ENCODE assay signal across 11 cellular contexts in genomic region chr10:132550366-132551092, GRCh38. TPM values are rescaled to one million over a fixed set of nuclear protein-coding genes. Genes with fewer than 3 reads are reported as not detected.
DNase-seq lines count a peak whose midpoint lies in the region; ATAC-seq and TF ChIP-seq lines count a peak whose summit lies in the region.
"Had no signal": no experiment of that assay in that cellular context is flagged by ENCODE, and none has a peak within 500 bp of the region (broad histone marks: within the 10 kb centered on the region; RNA-seq: fewer than 3 reads in every experiment).

No MANE protein-coding gene starts in this region.

- H3K27me3 Mint-ChIP-seq in activated B cell treated with CpG ODN at 0.5 μM for 24 hours: no peaks in the 10 kb centered on the region
- no peaks in the 10 kb centered on the region for H3K27me3 Mint-ChIP-seq in naive thymus-derived CD8-positive, alpha-beta T cell
- H3K27me3 Mint-ChIP-seq in activated CD4-positive, alpha-beta memory T cell treated with anti-CD3 and anti-CD28 coated beads for 36 hours: no peaks in the 10 kb centered on the region

- ATAC-seq in activated B cell treated with CpG ODN at 0.5 μM for 24 hours (ENCODE audit: low read depth): no peak
- no peak for ATAC-seq in naive thymus-derived CD8-positive, alpha-beta T cell
- ATAC-seq in GM18873 (IDR thresholded peaks at IDR 0.05; ENCODE audit: low FRiP score, unreplicated experiment): no peak

- POLR2A ChIA-PET in activated B cell treated with CpG ODN at 0.5 μM for 24 hours (lab: Charles Lee): interaction anchor here (0.9 to 3.7 kb wide), 7 partner anchors 8 to 38 kb away, joined by 3 to 37 read pairs (median 4); no protein-coding TSS in a partner anchor
- POLR2A ChIA-PET in naive thymus-derived CD8-positive, alpha-beta T cell (lab: Charles Lee): interaction anchor here (1.1 to 3.3 kb wide), 3 partner anchors 11 to 103 kb away, joined by 5 to 61 read pairs (median 6); partner anchors contain the start of gene INPP5A
- POLR2A ChIA-PET in activated CD4-positive, alpha-beta memory T cell treated with anti-CD3 and anti-CD28 coated beads for 36 hours (lab: Charles Lee): interaction anchor here (0.6 to 2.0 kb wide), 2 partner anchors 10 to 14 kb away, joined by 3 to 6 read pairs; no protein-coding TSS in a partner anchor

- DNase-seq in DMS153 (lab: John Stamatoyannopoulos, UW) (peak; percentile 36), DMS153 treated with DMSO at 0.1 percent for 48 hours (lab: John Stamatoyannopoulos, UW; ENCODE audit: unreplicated experiment) (no peak), COLO668 (lab: John Stamatoyannopoulos, UW; ENCODE audit: unreplicated experiment) (peak; percentile 73), activated B cell treated with CpG ODN at 0.5 μM for 24 hours (no peak), T1000 (lab: John Stamatoyannopoulos, UW) (no peak)
- DNase-seq in naive thymus-derived CD8-positive, alpha-beta T cell: no peak
- DNase-seq in activated CD4-positive, alpha-beta memory T cell treated with anti-CD3 and anti-CD28 coated beads for 36 hours: no peak
- DNase-seq: activated naive CD4-positive, alpha-beta T cell; NCI-H187 treated with DMSO at 0.1 percent for 48 hours; transverse colon had no signal

- no peak for TF ChIP-seq CTCF in activated B cell treated with CpG ODN at 0.5 μM for 24 hours (IDR thresholded peaks at IDR 0.05)

- H3K4me1 Mint-ChIP-seq in activated B cell treated with CpG ODN at 0.5 μM for 24 hours: peaks cover 62% of the 10 kb centered on the region
- peaks cover 11 to 58% (median 51%) of the 10 kb centered on the region in 4 donors for H3K4me1 Mint-ChIP-seq in naive thymus-derived CD8-positive, alpha-beta T cell
- peaks cover 31% of the 10 kb centered on the region for H3K4me1 Mint-ChIP-seq in activated CD4-positive, alpha-beta memory T cell treated with anti-CD3 and anti-CD28 coated beads for 36 hours (ENCODE audit: low read depth)

- CTCF ChIA-PET in activated B cell treated with CpG ODN at 0.5 μM for 24 hours (lab: Charles Lee): interaction anchor here (0.6 to 3.1 kb wide), 10 partner anchors 9 to 91 kb away, joined by 3 to 18 read pairs (median 4); no protein-coding TSS in a partner anchor
- CTCF ChIA-PET in activated CD4-positive, alpha-beta memory T cell treated with anti-CD3 and anti-CD28 coated beads for 36 hours (lab: Charles Lee): interaction anchor here (1.7 kb wide), 2 partner anchors 11 to 91 kb away, joined by 5 to 13 read pairs; no protein-coding TSS in a partner anchor

- peak overlapping the region; percentile 72 for H3K4me3 Mint-ChIP-seq in activated B cell treated with CpG ODN at 0.5 μM for 24 hours
- peak overlapping the region in 8 of 10 donors; percentile 76 to 89 (median 84) for H3K4me3 Mint-ChIP-seq in naive thymus-derived CD8-positive, alpha-beta T cell
- H3K4me3 Mint-ChIP-seq in activated CD4-positive, alpha-beta memory T cell treated with anti-CD3 and anti-CD28 coated beads for 36 hours: no peak overlapping the region

- intact Hi-C loops in activated B cell treated with CpG ODN at 0.5 μM for 24 hours (cut with micrococcal nuclease): loop anchor here (1.0 kb wide), 3 partner anchors 13 to 92 kb away; partner anchors contain the start of gene INPP5A
- intact Hi-C loops in activated CD4-positive, alpha-beta memory T cell treated with anti-CD3 and anti-CD28 coated beads for 36 hours (cut with micrococcal nuclease): loop anchor here (1.0 kb wide), 1 partner anchor 9 kb away; no protein-coding TSS in a partner anchor

- no peaks in the 10 kb centered on the region for H3K36me3 Mint-ChIP-seq in activated B cell treated with CpG ODN at 0.5 μM for 24 hours (ENCODE audit: low read depth)
- no peaks in the 10 kb centered on the region for H3K36me3 Mint-ChIP-seq in naive thymus-derived CD8-positive, alpha-beta T cell
- no peaks in the 10 kb centered on the region for H3K36me3 Mint-ChIP-seq in activated CD4-positive, alpha-beta memory T cell treated with anti-CD3 and anti-CD28 coated beads for 36 hours

- H3K27ac Mint-ChIP-seq in activated B cell treated with CpG ODN at 0.5 μM for 24 hours: peak overlapping the region; percentile 91
- H3K27ac Mint-ChIP-seq in naive thymus-derived CD8-positive, alpha-beta T cell: peak overlapping the region in 7 of 10 donors; percentile 8 to 95 (median 87)
- H3K27ac Mint-ChIP-seq in activated CD4-positive, alpha-beta memory T cell treated with anti-CD3 and anti-CD28 coated beads for 36 hours: no peak overlapping the region

- no peaks in the 10 kb centered on the region for H3K9me3 Mint-ChIP-seq in activated B cell treated with CpG ODN at 0.5 μM for 24 hours
- no peaks in the 10 kb centered on the region for H3K9me3 Mint-ChIP-seq in naive thymus-derived CD8-positive, alpha-beta T cell
- no peaks in the 10 kb centered on the region for H3K9me3 Mint-ChIP-seq in activated CD4-positive, alpha-beta memory T cell treated with anti-CD3 and anti-CD28 coated beads for 36 hours

RNA-seq across cellular contexts. Expression of gene INPP5A, which starts 12.9 kb away (rescaled TPM):
- 20.5 and 24.9 TPM in 2 replicates for total RNA-seq in activated B cell treated with CpG ODN at 0.5 μM for 24 hours
- 10 to 100 TPM; 30.4 to 33.7 TPM for total RNA-seq in naive thymus-derived CD8-positive, alpha-beta T cell
- polyA plus RNA-seq in naive thymus-derived CD8-positive, alpha-beta T cell: 1 to 10 TPM in 2 of 3 donors, under 1 TPM in 1; 0.51 to 3.9 (median 1.1) TPM
- 1 to 10 TPM; 7.4 to 7.5 TPM for total RNA-seq in activated CD4-positive, alpha-beta memory T cell treated with anti-CD3 and anti-CD28 coated beads for 36 hours

Comparison
In these comparisons a context has a peak if more than half of its experiments do, and no peak if none do; other contexts are left out.
1. DNase-seq: peak in DMS153 (single experiment) and COLO668 (single experiment); none in DMS153 treated with DMSO at 0.1 percent for 48 hours (single experiment), activated B cell treated with CpG ODN at 0.5 μM for 24 hours (single experiment), naive thymus-derived CD8-positive, alpha-beta T cell (0 of 10), T1000 (single experiment) and activated CD4-positive, alpha-beta memory T cell treated with anti-CD3 and anti-CD28 coated beads for 36 hours (single experiment).